In genomic region chr18:79587298-79588125, GRCh38 we compare ENCODE assay signal across 14 cellular contexts.
DNase-seq lines count a peak whose midpoint lies in the region; ATAC-seq and TF ChIP-seq lines count a peak whose summit lies in the region.
"Had no signal": no experiment of that assay in that cellular context is flagged by ENCODE, and none has a peak within 500 bp of the region (broad histone marks: within the 10 kb centered on the region; RNA-seq: fewer than 3 reads in every experiment).

No MANE protein-coding gene starts in this region.

- peaks cover 0 to 9% (median 0%) of the 10 kb centered on the region in 4 donors for H3K4me1 ChIP-seq in Peyer's patch
- H3K4me1 ChIP-seq in endodermal cell (ENCODE audit: control insufficient read depth, insufficient read depth, low read length) = no peaks in the 10 kb centered on the region
- H3K4me1 ChIP-seq in lower lobe of right lung = peaks cover 6% of the 10 kb centered on the region
- H3K4me1 ChIP-seq in smooth muscle cell (ENCODE audit: low read depth) = peaks cover 7% of the 10 kb centered on the region
- H3K4me1 ChIP-seq: BE2C had no signal

- H3K9me3 Mint-ChIP-seq in endodermal cell = peaks cover 3% of the 10 kb centered on the region
- peaks cover 2% of the 10 kb centered on the region in 2 donors for H3K9me3 Mint-ChIP-seq in stimulated activated naive B cell treated with anti-CD40 and anti-IgM and Interleukin-4, amounts not matched to agents 10 μg/mL and 1 μg/mL and 100 μg/mL, for 72 hours
- H3K9me3 Mint-ChIP-seq in activated T-helper 1 cell treated with anti-CD3 and anti-CD28 coated beads, Interleukin-12 subunit alpha, Interleukin-12 subunit beta, Interleukin-2, Interleukin-4 antibody, amounts not matched to agents 30 ng/mL and 10 ng/mL and 1 ng/mL, durations not matched to agents 14 hours and 24 hours and 36 hours = no peaks in the 10 kb centered on the region

- DNase-seq in Peyer's patch (peak in 2 of 3 donors; percentile 36 to 39), endodermal cell (peak; percentile 46), lower lobe of right lung (peak; percentile 35), smooth muscle cell (lab: John Stamatoyannopoulos, UW; ENCODE audit: unreplicated experiment) (no peak), activated T-cell treated with anti-CD3 and anti-CD28 coated beads for 4 hours (no peak)
- no peak for DNase-seq in stimulated activated naive B cell treated with anti-CD40 and anti-IgM and Interleukin-4, amounts not matched to agents 10 μg/mL and 1 μg/mL and 100 μg/mL, for 72 hours
- no peak for DNase-seq in activated T-helper 1 cell treated with anti-CD3 and anti-CD28 coated beads, Interleukin-12 subunit alpha, Interleukin-12 subunit beta, Interleukin-2, Interleukin-4 antibody, amounts not matched to agents 30 ng/mL and 10 ng/mL and 1 ng/mL, durations not matched to agents 14 hours and 24 hours and 36 hours (ENCODE audit: low spot score)
- DNase-seq: BE2C; effector CD4-positive, alpha-beta T cell; naive thymus-derived CD8-positive, alpha-beta T cell; NCI-H1436 treated with DMSO at 0.1 percent for 48 hours; NCI-H226; T-helper 2 cell had no signal

- H3K27me3 ChIP-seq in Peyer's patch (no peaks in the 10 kb centered on the region), endodermal cell (ENCODE audit: control insufficient read depth, insufficient read depth, low read length, poor library complexity, severe bottlenecking) (no peaks in the 10 kb centered on the region), lower lobe of right lung (ENCODE audit: low read depth) (peaks cover 9% of the 10 kb centered on the region), smooth muscle cell (ENCODE audit: low read depth) (no peaks in the 10 kb centered on the region)
- H3K27me3 ChIP-seq: BE2C had no signal

- intact Hi-C loops in lower lobe of right lung (cut with DNase I) = no loop called here
- intact Hi-C loops in activated T-helper 1 cell treated with anti-CD3 and anti-CD28 coated beads, Interleukin-12 subunit alpha, Interleukin-12 subunit beta, Interleukin-2, Interleukin-4 antibody, amounts not matched to agents 30 ng/mL and 10 ng/mL and 1 ng/mL, durations not matched to agents 14 hours and 24 hours and 36 hours (cut with micrococcal nuclease) = no loop called here

- no peak overlapping the region for H2AFZ ChIP-seq in smooth muscle cell (ENCODE audit: low read depth)

- H3K4me3 ChIP-seq in Peyer's patch (no peak overlapping the region), endodermal cell (ENCODE audit: low read length) (no peak overlapping the region), lower lobe of right lung (no peak overlapping the region), smooth muscle cell (no peak overlapping the region)

- peaks cover 2% of the 10 kb centered on the region for H3K36me3 Mint-ChIP-seq in endodermal cell (ENCODE audit: low read depth)
- peaks cover 0 to 2% of the 10 kb centered on the region in 2 donors for H3K36me3 Mint-ChIP-seq in stimulated activated naive B cell treated with anti-CD40 and anti-IgM and Interleukin-4, amounts not matched to agents 10 μg/mL and 1 μg/mL and 100 μg/mL, for 72 hours
- no peaks in the 10 kb centered on the region for H3K36me3 Mint-ChIP-seq in activated T-helper 1 cell treated with anti-CD3 and anti-CD28 coated beads, Interleukin-12 subunit alpha, Interleukin-12 subunit beta, Interleukin-2, Interleukin-4 antibody, amounts not matched to agents 30 ng/mL and 10 ng/mL and 1 ng/mL, durations not matched to agents 14 hours and 24 hours and 36 hours (ENCODE audit: low read depth)

- no peaks in the 10 kb centered on the region for H4K20me1 ChIP-seq in smooth muscle cell (ENCODE audit: low read depth)

- 94 to 96% methylated on average over 22 to 30 of the region's 30 CpGs for WGBS in endodermal cell (ENCODE audit: insufficient coverage in 1 of 2, insufficient read length in 1 of 2), 2 experiments
- whole genome bisulfite sequencing in smooth muscle cell (ENCODE audit: low lambda C conversion rate) = 82% methylated on average over 30 of the region's 30 CpGs

- no peaks in the 10 kb centered on the region for H3F3A ChIP-seq in smooth muscle cell (ENCODE audit: low read depth)

- H3K4me1 Mint-ChIP-seq in endodermal cell = peaks cover 8% of the 10 kb centered on the region
- H3K4me1 Mint-ChIP-seq in stimulated activated naive B cell treated with anti-CD40 and anti-IgM and Interleukin-4, amounts not matched to agents 10 μg/mL and 1 μg/mL and 100 μg/mL, for 72 hours = peaks cover 5 to 6% of the 10 kb centered on the region in 2 donors
- no peaks in the 10 kb centered on the region for H3K4me1 Mint-ChIP-seq in activated T-helper 1 cell treated with anti-CD3 and anti-CD28 coated beads, Interleukin-12 subunit alpha, Interleukin-12 subunit beta, Interleukin-2, Interleukin-4 antibody, amounts not matched to agents 30 ng/mL and 10 ng/mL and 1 ng/mL, durations not matched to agents 14 hours and 24 hours and 36 hours (ENCODE audit: low read depth)

- no peak overlapping the region for H3K4me2 ChIP-seq in smooth muscle cell

- ATAC-seq in lower lobe of right lung = no peak
- no peak for ATAC-seq in stimulated activated naive B cell treated with anti-CD40 and anti-IgM and Interleukin-4, amounts not matched to agents 10 μg/mL and 1 μg/mL and 100 μg/mL, for 72 hours (replicated peaks)
- ATAC-seq: activated naive CD4-positive, alpha-beta T cell treated with anti-CD3 and anti-CD28 coated beads, Interleukin-2, amount 50 U/mL, for 72 hours; naive thymus-derived CD8-positive, alpha-beta T cell had no signal

- no peaks in the 10 kb centered on the region for H3K79me2 ChIP-seq in smooth muscle cell (ENCODE audit: low read depth)

- H3K9me3 ChIP-seq in Peyer's patch = no peaks in the 10 kb centered on the region
- peaks cover 6% of the 10 kb centered on the region for H3K9me3 ChIP-seq in endodermal cell (ENCODE audit: control insufficient read depth, low read length)
- H3K9me3 ChIP-seq in lower lobe of right lung = no peaks in the 10 kb centered on the region
- H3K9me3 ChIP-seq in smooth muscle cell (replicated peaks; ENCODE audit: low read depth) = no peaks in the 10 kb centered on the region
- H3K9me3 ChIP-seq: BE2C had no signal

- no peaks in the 10 kb centered on the region for H3K27me3 Mint-ChIP-seq in endodermal cell (ENCODE audit: insufficient read depth)
- H3K27me3 Mint-ChIP-seq in stimulated activated naive B cell treated with anti-CD40 and anti-IgM and Interleukin-4, amounts not matched to agents 10 μg/mL and 1 μg/mL and 100 μg/mL, for 72 hours = peaks cover 4 to 12% of the 10 kb centered on the region in 2 donors
- peaks cover 10% of the 10 kb centered on the region for H3K27me3 Mint-ChIP-seq in activated T-helper 1 cell treated with anti-CD3 and anti-CD28 coated beads, Interleukin-12 subunit alpha, Interleukin-12 subunit beta, Interleukin-2, Interleukin-4 antibody, amounts not matched to agents 30 ng/mL and 10 ng/mL and 1 ng/mL, durations not matched to agents 14 hours and 24 hours and 36 hours (ENCODE audit: insufficient read depth)

- no peak overlapping the region for H3K27ac ChIP-seq in Peyer's patch
- no peak overlapping the region for H3K27ac ChIP-seq in endodermal cell (ENCODE audit: low read depth, low read length)
- H3K27ac ChIP-seq in lower lobe of right lung = no peak overlapping the region
- peak overlapping the region; percentile 99 for H3K27ac ChIP-seq in smooth muscle cell (ENCODE audit: low read depth)

- H3K9ac ChIP-seq in endodermal cell (ENCODE audit: extremely low read depth, low read length, poor library complexity, severe bottlenecking) = no peak overlapping the region
- no peak overlapping the region for H3K9ac ChIP-seq in smooth muscle cell (ENCODE audit: low read depth)

- H3K27ac Mint-ChIP-seq in endodermal cell = no peak overlapping the region
- no peak overlapping the region for H3K27ac Mint-ChIP-seq in stimulated activated naive B cell treated with anti-CD40 and anti-IgM and Interleukin-4, amounts not matched to agents 10 μg/mL and 1 μg/mL and 100 μg/mL, for 72 hours
- H3K27ac Mint-ChIP-seq in activated T-helper 1 cell treated with anti-CD3 and anti-CD28 coated beads, Interleukin-12 subunit alpha, Interleukin-12 subunit beta, Interleukin-2, Interleukin-4 antibody, amounts not matched to agents 30 ng/mL and 10 ng/mL and 1 ng/mL, durations not matched to agents 14 hours and 24 hours and 36 hours = no peak overlapping the region
- H3K27ac Mint-ChIP-seq: activated naive CD4-positive, alpha-beta T cell treated with anti-CD3 and anti-CD28 coated beads, Interleukin-2, amount 50 U/mL, for 72 hours; naive thymus-derived CD8-positive, alpha-beta T cell had no signal

- no peak overlapping the region for H3K4me3 Mint-ChIP-seq in endodermal cell
- no peak overlapping the region for H3K4me3 Mint-ChIP-seq in stimulated activated naive B cell treated with anti-CD40 and anti-IgM and Interleukin-4, amounts not matched to agents 10 μg/mL and 1 μg/mL and 100 μg/mL, for 72 hours
- no peak overlapping the region for H3K4me3 Mint-ChIP-seq in activated T-helper 1 cell treated with anti-CD3 and anti-CD28 coated beads, Interleukin-12 subunit alpha, Interleukin-12 subunit beta, Interleukin-2, Interleukin-4 antibody, amounts not matched to agents 30 ng/mL and 10 ng/mL and 1 ng/mL, durations not matched to agents 14 hours and 24 hours and 36 hours
- H3K4me3 Mint-ChIP-seq: naive thymus-derived CD8-positive, alpha-beta T cell had no signal

- H3K36me3 ChIP-seq in Peyer's patch (no peaks in the 10 kb centered on the region), endodermal cell (ENCODE audit: control insufficient read depth, insufficient read depth, low read length) (no peaks in the 10 kb centered on the region), lower lobe of right lung (no peaks in the 10 kb centered on the region), smooth muscle cell (ENCODE audit: low read depth) (no peaks in the 10 kb centered on the region)
- H3K36me3 ChIP-seq: BE2C had no signal

- TF ChIP-seq POLR2A in Peyer's patch (IDR thresholded peaks at IDR 0.05) = no peak

- TF ChIP-seq CTCF in Peyer's patch (IDR thresholded peaks at IDR 0.05) (no peak), endodermal cell (conservative IDR thresholded peaks at IDR 0.05) (no peak), lower lobe of right lung (IDR thresholded peaks at IDR 0.05) (no peak), smooth muscle cell (IDR thresholded peaks at IDR 0.05; ENCODE audit: borderline replicate concordance, insufficient read depth, poor library complexity, severe bottlenecking) (no peak)

Comparison
In these comparisons a context has a peak if more than half of its experiments do, and no peak if none do; other contexts are left out.
1. DNase-seq: peak in Peyer's patch (2 of 3), endodermal cell (single experiment) and lower lobe of right lung (single experiment); none in smooth muscle cell (single experiment), stimulated activated naive B cell treated with anti-CD40 and anti-IgM and Interleukin-4, amounts not matched to agents 10 μg/mL and 1 μg/mL and 100 μg/mL, for 72 hours (single experiment), activated T-cell treated with anti-CD3 and anti-CD28 coated beads for 4 hours (single experiment) and activated T-helper 1 cell treated with anti-CD3 and anti-CD28 coated beads, Interleukin-12 subunit alpha, Interleukin-12 subunit beta, Interleukin-2, Interleukin-4 antibody, amounts not matched to agents 30 ng/mL and 10 ng/mL and 1 ng/mL, durations not matched to agents 14 hours and 24 hours and 36 hours (single experiment).